23 cellular contexts compared by ENCODE assay signal in the genomic region with DNA sequence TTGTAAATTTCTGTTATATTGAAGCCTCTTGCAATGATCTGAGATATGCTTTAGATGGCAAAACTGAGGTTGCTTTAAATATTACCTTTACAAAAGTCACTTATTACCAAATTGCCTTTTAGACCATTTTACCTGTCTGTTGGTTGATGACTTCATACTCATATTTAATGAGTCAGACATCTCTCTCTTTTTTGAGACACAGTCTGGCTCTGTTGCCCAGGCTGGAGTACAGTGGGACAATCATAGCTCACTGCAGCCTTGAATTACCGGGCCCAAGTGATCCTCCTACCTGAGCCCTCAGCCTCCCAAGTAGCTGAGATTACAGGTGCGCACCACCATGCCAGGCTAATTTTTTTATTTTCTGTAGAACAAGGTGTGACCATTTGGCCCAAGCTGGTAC. TPM values are rescaled to one million over a fixed set of nuclear protein-coding genes. Genes with fewer than 3 reads are reported as not detected.
DNase-seq lines count a peak whose midpoint lies in the region; ATAC-seq, FAIRE-seq and TF ChIP-seq lines count a peak whose summit lies in the region.
"Had no signal": no experiment of that assay in that cellular context is flagged by ENCODE, and none has a peak within 500 bp of the region (broad histone marks: within the 10 kb centered on the region; RNA-seq: fewer than 3 reads in every experiment).

No MANE protein-coding gene starts in this region.

- no peaks in the 10 kb centered on the region for H3K9me3 Mint-ChIP-seq in activated T-cell treated with anti-CD3 and anti-CD28 coated beads, Interleukin-2, amount 50 U/mL, for 24 hours
- no peaks in the 10 kb centered on the region for H3K9me3 Mint-ChIP-seq in stimulated activated naive B cell treated with anti-CD40 and anti-IgM and Interleukin-4, amounts not matched to agents 10 μg/mL and 1 μg/mL and 100 μg/mL, for 72 hours
- H3K9me3 Mint-ChIP-seq: CD4-positive, CD25-positive, alpha-beta regulatory T cell; CD8-positive, alpha-beta T cell had no signal

- peaks cover 49% of the 10 kb centered on the region; the same call in 1 of the 3 replicates for H3K36me3 ChIP-seq in K562 (ENCODE audit: control insufficient read depth, insufficient read depth, low read length)

- FAIRE-seq in H54 (lab: Jason Lieb, UNC) (peak; percentile 71), K562 (lab: Jason Lieb, UNC) (no peak)
- FAIRE-seq: A204.1, G401.6, GM12892 had no signal

- TF ChIP-seq CTCF in K562 (IDR thresholded peaks at IDR 0.05 in 2 of 3, conservative IDR thresholded peaks at IDR 0.05 in 1 of 3; ENCODE audit: insufficient read depth in 2 of 3, low read depth in 1 of 3, low read length in 3 of 3) (no peak), foreskin keratinocyte (conservative IDR thresholded peaks at IDR 0.05) (no peak)

- no peak overlapping the region for H3K4me3 Mint-ChIP-seq in activated T-cell treated with anti-CD3 and anti-CD28 coated beads, Interleukin-2, amount 50 U/mL, for 24 hours
- no peak overlapping the region for H3K4me3 Mint-ChIP-seq in stimulated activated naive B cell treated with anti-CD40 and anti-IgM and Interleukin-4, amounts not matched to agents 10 μg/mL and 1 μg/mL and 100 μg/mL, for 72 hours
- H3K4me3 Mint-ChIP-seq: B cell; CD4-positive, CD25-positive, alpha-beta regulatory T cell; CD8-positive, alpha-beta T cell had no signal

- H3K9me1 ChIP-seq in K562 (ENCODE audit: control insufficient read depth, insufficient read depth, low read length): peaks cover 4% of the 10 kb centered on the region

- no peak overlapping the region for H3K9ac ChIP-seq in K562 (ENCODE audit: insufficient read depth in 1 of 2, low read depth in 2 of 2, low read length in 2 of 2)
- H3K9ac ChIP-seq: BLaER1 had no signal

- no peaks in the 10 kb centered on the region for H3K27me3 ChIP-seq in K562 (ENCODE audit: control insufficient read depth in 2 of 2, insufficient read depth in 2 of 2, low read length in 2 of 2)
- no peaks in the 10 kb centered on the region for H3K27me3 ChIP-seq in foreskin keratinocyte
- H3K27me3 ChIP-seq: BLaER1 had no signal

- POLR2A ChIA-PET in K562 (lab: Yijun Ruan, JAX): interaction anchor here (1.2 kb wide), 1 partner anchor 9 kb away, joined by 4 read pairs; no protein-coding TSS in a partner anchor

- no peak overlapping the region for H2AFZ ChIP-seq in K562 (ENCODE audit: low read depth, low read length)

- intact Hi-C loops in K562 (cut with micrococcal nuclease): no loop called here

- no peak overlapping the region for H3K4me3 ChIP-seq in K562
- H3K4me3 ChIP-seq: BLaER1 had no signal

- DNase-seq in activated T-cell treated with anti-CD3 and anti-CD28 coated beads, Interleukin-2, amount 50 U/mL, for 24 hours: no peak
- DNase-seq in activated T-cell treated with anti-CD3 and anti-CD28 coated beads, Interleukin-2, amount 50 U/mL, for 48 hours: no peak
- DNase-seq in H54 (ENCODE audit: insufficient read length, low spot score) (no peak), K562 (ENCODE audit: extremely low read depth in 1 of 4, low spot score in 3 of 4) (no peak), foreskin keratinocyte (no peak), putamen (ENCODE audit: low spot score) (no peak)
- DNase-seq in stimulated activated naive B cell treated with anti-CD40 and anti-IgM and Interleukin-4, amounts not matched to agents 10 μg/mL and 1 μg/mL and 100 μg/mL, for 72 hours: no peak
- DNase-seq: CD4-positive, CD25-positive, alpha-beta regulatory T cell; CD8-positive, alpha-beta T cell; DMS153; DND-41; GOT3; H7; HCEC 1CT had no signal

- no peaks in the 10 kb centered on the region for H3K9me3 ChIP-seq in K562 (replicated peaks; ENCODE audit: control insufficient read depth, insufficient read depth, low read depth, low read length)
- H3K9me3 ChIP-seq: BLaER1, Caco-2 had no signal

- TF ChIP-seq EP300 in K562 (IDR thresholded peaks at IDR 0.05; ENCODE audit: low read length): no peak

- H3K36me3 Mint-ChIP-seq in activated T-cell treated with anti-CD3 and anti-CD28 coated beads, Interleukin-2, amount 50 U/mL, for 24 hours (ENCODE audit: low read depth): peaks cover 73% of the 10 kb centered on the region
- peaks cover 23 to 39% of the 10 kb centered on the region in 2 donors for H3K36me3 Mint-ChIP-seq in stimulated activated naive B cell treated with anti-CD40 and anti-IgM and Interleukin-4, amounts not matched to agents 10 μg/mL and 1 μg/mL and 100 μg/mL, for 72 hours

- H3K27ac Mint-ChIP-seq in activated T-cell treated with anti-CD3 and anti-CD28 coated beads, Interleukin-2, amount 50 U/mL, for 24 hours: peak overlapping the region; percentile 50
- H3K27ac Mint-ChIP-seq in stimulated activated naive B cell treated with anti-CD40 and anti-IgM and Interleukin-4, amounts not matched to agents 10 μg/mL and 1 μg/mL and 100 μg/mL, for 72 hours: no peak overlapping the region
- H3K27ac Mint-ChIP-seq: B cell had no signal

- peaks cover 37% of the 10 kb centered on the region for H3K4me1 Mint-ChIP-seq in activated T-cell treated with anti-CD3 and anti-CD28 coated beads, Interleukin-2, amount 50 U/mL, for 24 hours (ENCODE audit: low read depth)
- peaks cover 13 to 19% of the 10 kb centered on the region in 2 donors for H3K4me1 Mint-ChIP-seq in stimulated activated naive B cell treated with anti-CD40 and anti-IgM and Interleukin-4, amounts not matched to agents 10 μg/mL and 1 μg/mL and 100 μg/mL, for 72 hours

- no peak for TF ChIP-seq RAD21 in K562 (CRISPR knock-in tag; conservative IDR thresholded peaks at IDR 0.05 in 1 of 2, IDR thresholded peaks at IDR 0.05 in 1 of 2)

- no TSS peak for BruUV-seq in K562 (replicated peaks; lab: Mats Ljungman, UMichigan)

- H3K4me1 ChIP-seq in K562 (replicated peaks in 1 of 2; ENCODE audit: control insufficient read depth in 2 of 2, insufficient read depth in 2 of 2, low read length in 2 of 2) (peaks cover 4 to 22% of the 10 kb centered on the region in 2 experiments; a peak in 3 of 5 replicates), foreskin keratinocyte (peaks cover 3% of the 10 kb centered on the region)
- H3K4me1 ChIP-seq: BLaER1 had no signal

- no peak overlapping the region for H3K4me2 ChIP-seq in K562 (ENCODE audit: insufficient read depth, low read length)
- H3K4me2 ChIP-seq: BLaER1 had no signal

- TF ChIP-seq POLR2A in H54 (IDR thresholded peaks at IDR 0.05; ENCODE audit: low read depth, low read length) (no peak), K562 (conservative IDR thresholded peaks at IDR 0.05) (no peak)

- H3K27ac ChIP-seq in K562 (ENCODE audit: extremely low read depth, low read depth, low read length) (no peak overlapping the region), foreskin keratinocyte (no peak overlapping the region)
- H3K27ac ChIP-seq: 22Rv1, BLaER1, C4-2B had no signal

- in situ Hi-C loops in K562 (cut with MboI): no loop called here

- H3K27me3 Mint-ChIP-seq in activated T-cell treated with anti-CD3 and anti-CD28 coated beads, Interleukin-2, amount 50 U/mL, for 24 hours: no peaks in the 10 kb centered on the region
- H3K27me3 Mint-ChIP-seq in stimulated activated naive B cell treated with anti-CD40 and anti-IgM and Interleukin-4, amounts not matched to agents 10 μg/mL and 1 μg/mL and 100 μg/mL, for 72 hours: no peaks in the 10 kb centered on the region
- H3K27me3 Mint-ChIP-seq: B cell; CD4-positive, CD25-positive, alpha-beta regulatory T cell had no signal

- no peaks in the 10 kb centered on the region; the same call in 1 of the 2 replicates for H4K20me1 ChIP-seq in K562 (replicated peaks; ENCODE audit: control insufficient read depth, insufficient read depth, low read length)

- CTCF ChIA-PET in K562 (lab: Yijun Ruan, JAX; ENCODE audit: low intra/inter-chr PET ratio): no interaction called here

- ATAC-seq in K562 (no peak), foreskin keratinocyte (peak; percentile 78), HG02763 (IDR thresholded peaks at IDR 0.05; ENCODE audit: unreplicated experiment) (no peak)
- no peak for ATAC-seq in stimulated activated naive B cell treated with anti-CD40 and anti-IgM and Interleukin-4, amounts not matched to agents 10 μg/mL and 1 μg/mL and 100 μg/mL, for 72 hours (replicated peaks)
- ATAC-seq: CD8-positive, alpha-beta T cell had no signal

- WGBS in K562 (ENCODE audit: insufficient coverage, low coverage, missing lambda C conversion rate): 97% methylated on average over 2 of the region's 2 CpGs

- peaks cover 31% of the 10 kb centered on the region; the same call in 2 of the 3 replicates for H3K79me2 ChIP-seq in K562 (ENCODE audit: control insufficient read depth, insufficient read depth, low read length)

TF ChIP-seq in K562, 482 proteins besides CTCF, POLR2A, EP300 and RAD21:
- TF ChIP-seq ATF3 (IDR thresholded peaks at IDR 0.05): peak; percentile 44; the same call in 1 of the 2 replicates
- TF ChIP-seq ATF3 (CRISPR knock-in tag; conservative IDR thresholded peaks at IDR 0.05): no peak
- no peak for TF ChIP-seq ZNF584 (CRISPR knock-in tag; IDR thresholded peaks at IDR 0.05; ENCODE audit: low read depth)
TF ChIP-seq in K562: peak in this region for 1.

RNA-seq across cellular contexts. Expression of gene PPP4R3B, which starts 11.5 kb away (rescaled TPM):
- 40.4 and 120 TPM in 2 replicates for total RNA-seq in K562 (2011; cell fraction: chromatin; rRNA removed; ENCODE audit: low replicate concordance)
- 17.2 and 19.1 TPM in 2 replicates for total RNA-seq in K562 (2011; cell fraction: nucleolus; rRNA removed)
- total RNA-seq in K562 (2011; cell fraction: nucleoplasm; rRNA removed): 40.8 and 59.5 TPM in 2 replicates
- total RNA-seq in K562 (2014; rRNA removed) (35.3 and 43.5 TPM in 2 replicates), K562 (2014; rRNA removed; fragmentation: Illumina TruSeq; extraction: Trizol) (51.6 and 57.3 TPM in 2 replicates), K562 (2015; rRNA removed; fragmentation: Illumina TruSeq; extraction: Trizol) (50.3 and 59.2 TPM in 2 replicates), K562 (2021) (43.6 and 50.1 TPM in 2 replicates), foreskin keratinocyte (34.4 and 36.4 TPM in 2 replicates)
- polyA plus RNA-seq in K562 (2011; rRNA removed) (31.1 and 41.9 TPM in 2 replicates), K562 (2014; fragmentation: Illumina TruSeq; extraction: Trizol) (45.0 and 48.2 TPM in 2 replicates), K562 (2014; fragmentation: Nextera tagmentation; extraction: Ambion mirVana) (10 to 100 TPM; 13.2 to 15.7 TPM), K562 (2014; rRNA removed) (35.2 and 35.6 TPM in 2 replicates), foreskin keratinocyte (8.7 and 11.2 TPM in 2 replicates)
- 10.5 and 16.0 TPM in 2 replicates for polyA plus RNA-seq in K562 (2011; cell fraction: cytosol; rRNA removed)
- polyA plus RNA-seq in K562 (2011; cell fraction: nucleus; rRNA removed): 16.6 and 21.7 TPM in 2 replicates
- polyA plus RNA-seq in K562 (2012): 32.9 and 35.6 TPM in 2 replicates
- polyA minus RNA-seq in K562 (2011; rRNA and poly(A)+ RNA removed): 51.3 and 56.4 TPM in 2 replicates
- 22.6 and 27.6 TPM in 2 replicates for polyA minus RNA-seq in K562 (2011; cell fraction: cytosol; rRNA and poly(A)+ RNA removed)
- 23.6 and 43.3 TPM in 2 replicates for polyA minus RNA-seq in K562 (2011; cell fraction: nucleus; rRNA and poly(A)+ RNA removed)
